Comparison of ENCODE assay signal across 8 cellular contexts in genomic region chr10:118341678-118342637, GRCh38. TPM values are rescaled to one million over a fixed set of nuclear protein-coding genes. Genes with fewer than 3 reads are reported as not detected.
A peak's percentile ranks its signal among the peaks of the same experiment; 100 is the strongest.
DNase-seq lines count a peak whose midpoint lies in the region; ATAC-seq, FAIRE-seq and TF ChIP-seq lines count a peak whose summit lies in the region.

FAM204A (minus strand) TSS chr10:118342324; CDS start chr10:118336415, 5,909 bp downstream.

- H3K36me3 ChIP-seq in OCI-LY3 (replicated peaks; ENCODE audit: low read depth, low read length), result no peaks in the 10 kb centered on the region
- H3K36me3 ChIP-seq in endothelial cell of umbilical vein (ENCODE audit: control insufficient read depth in 2 of 2, extremely low read depth in 1 of 2, insufficient read depth in 2 of 2, low read length in 2 of 2), result no peaks in the 10 kb centered on the region

- H4K20me1 ChIP-seq in OCI-LY3 (ENCODE audit: insufficient read depth, low read length), result no peaks in the 10 kb centered on the region
- H4K20me1 ChIP-seq in endothelial cell of umbilical vein (replicated peaks; ENCODE audit: control insufficient read depth, extremely low read depth, insufficient read depth, low read length), result no peaks in the 10 kb centered on the region

- H3K27me3 ChIP-seq in OCI-LY3 (ENCODE audit: low read depth, low read length) (no peaks in the 10 kb centered on the region), endothelial cell of umbilical vein (ENCODE audit: control insufficient read depth in 2 of 2, insufficient read depth in 2 of 2, low read length in 2 of 2) (peaks cover 0 to 2% of the 10 kb centered on the region in 2 experiments)

- H3K4me3 ChIP-seq in OCI-LY3 (ENCODE audit: low read length) (peak within 1 kb of the TSS; percentile 97), endothelial cell of umbilical vein (replicated peaks in 1 of 3; ENCODE audit: insufficient read depth in 1 of 3, low read depth in 1 of 3, low read length in 3 of 3) (peak within 1 kb of the TSS; percentile 72 to 95 (median 91))

- peaks cover 20% of the 10 kb centered on the region for H3K4me1 ChIP-seq in OCI-LY3 (ENCODE audit: low read length)
- H3K4me1 ChIP-seq in endothelial cell of umbilical vein (ENCODE audit: control insufficient read depth, extremely low read depth, insufficient read depth, low read length), result peaks cover 13% of the 10 kb centered on the region

- H3K4me2 ChIP-seq in OCI-LY3 (ENCODE audit: low read length), result peak within 1 kb of the TSS; percentile 74
- peak within 1 kb of the TSS; percentile 98 for H3K4me2 ChIP-seq in endothelial cell of umbilical vein (ENCODE audit: insufficient read depth, low read length)

- CTCF ChIA-PET in endothelial cell of umbilical vein (lab: Charles Lee), result no interaction called here

- dilution Hi-C loops in endothelial cell of umbilical vein (cut with MboI; ENCODE audit: extremely low pct_ligation_motif_present, low sequenced_read_pairs), result no loop called here

- H2AFZ ChIP-seq in OCI-LY3 (ENCODE audit: low read depth, low read length) (peak within 1 kb of the TSS; percentile 91), endothelial cell of umbilical vein (ENCODE audit: low read depth, low read length) (peak within 1 kb of the TSS; percentile 86)

- H3K79me2 ChIP-seq in OCI-LY3 (ENCODE audit: low read length), result peaks cover 34% of the 10 kb centered on the region
- peaks cover 43% of the 10 kb centered on the region for H3K79me2 ChIP-seq in endothelial cell of umbilical vein (ENCODE audit: control insufficient read depth, insufficient read depth, low read length)

- TF ChIP-seq CTCF in OCI-LY3 (IDR thresholded peaks at IDR 0.05; ENCODE audit: low read depth, low read length) (no peak), endothelial cell of umbilical vein (IDR thresholded peaks at IDR 0.05; ENCODE audit: extremely low read depth in 1 of 2, insufficient read depth in 1 of 2, low read depth in 1 of 2, low read length in 2 of 2) (no peak)

- peak within 1 kb of the TSS; percentile 46 for H3K27ac ChIP-seq in OCI-LY3 (ENCODE audit: low read length)
- peak within 1 kb of the TSS; percentile 11 for H3K27ac ChIP-seq in endothelial cell of umbilical vein (ENCODE audit: insufficient read depth, low read depth, low read length)

- TF ChIP-seq POLR2A in endothelial cell of umbilical vein (IDR thresholded peaks at IDR 0.05; ENCODE audit: low read depth, low read length), result peak; percentile 84

- POLR2A ChIA-PET in endothelial cell of umbilical vein (lab: Charles Lee), result no interaction called here

- FAIRE-seq in endothelial cell of umbilical vein (lab: Jason Lieb, UNC), result peak; percentile 94

- no peaks in the 10 kb centered on the region for H3K9me1 ChIP-seq in endothelial cell of umbilical vein (replicated peaks; ENCODE audit: control insufficient read depth, extremely low read depth, insufficient read depth, low read length)

- H3K9me3 ChIP-seq in OCI-LY3 (ENCODE audit: insufficient read depth, low read length), result no peaks in the 10 kb centered on the region
- H3K9me3 ChIP-seq in endothelial cell of umbilical vein (replicated peaks; ENCODE audit: control insufficient read depth, insufficient read depth, low read length), result no peaks in the 10 kb centered on the region

- BruUV-seq in endothelial cell of umbilical vein (replicated peaks; lab: Mats Ljungman, UMichigan), result no TSS peak

- DNase-seq in D341Med (ENCODE audit: low spot score), result peak; percentile 93
- peak; percentile 92 for DNase-seq in HuH-7 (ENCODE audit: low spot score)
- DNase-seq in activated CD8-positive, alpha-beta memory T cell treated with anti-CD3 and anti-CD28 coated beads, Interleukin-2, amount 50 U/mL, for 48 hours, result peak; percentile 95
- peak; percentile 96 for DNase-seq in endothelial cell of umbilical vein (ENCODE audit: low read depth, low spot score)
- peak; percentile 94 for DNase-seq in midbrain (lab: John Stamatoyannopoulos, UW)
- peak; percentile 92 to 93 for DNase-seq in stimulated activated CD8-positive, alpha-beta memory T cell treated with anti-CD3 and anti-CD28 coated beads, Interleukin-2, amount 100 ng/mL, for 1 hour (ENCODE audit: low read depth in 2 of 2)

- intact Hi-C loops in endothelial cell of umbilical vein (cut with micrococcal nuclease), result loop anchor here (5.0 to 10.0 kb wide), 4 partner anchors 80 to 805 kb away; partner anchors contain the start of genes CACUL1 and RAB11FIP2

- H3K9ac ChIP-seq in OCI-LY3 (ENCODE audit: low read length), result peak within 1 kb of the TSS; percentile 84
- H3K9ac ChIP-seq in endothelial cell of umbilical vein (replicated peaks; ENCODE audit: extremely low read depth, insufficient read depth, low read length), result peak within 1 kb of the TSS; percentile 58

- ATAC-seq in GM21515 (IDR thresholded peaks at IDR 0.05; ENCODE audit: unreplicated experiment), result peak; percentile 100

TF ChIP-seq in endothelial cell of umbilical vein, 7 proteins besides CTCF, POLR2A, EP300 and RAD21:
- TF ChIP-seq POLR2AphosphoS5 (IDR thresholded peaks at IDR 0.05; ENCODE audit: insufficient read depth, low read depth, low read length), result peak; percentile 75
- no peak for TF ChIP-seq GATA2 (IDR thresholded peaks at IDR 0.05; ENCODE audit: insufficient read depth, insufficient read length, low read depth, low read length)
- no peak for TF ChIP-seq JUN (IDR thresholded peaks at IDR 0.05; ENCODE audit: borderline replicate concordance, insufficient read depth, insufficient read length, low read depth)
- TF ChIP-seq MAX (IDR thresholded peaks at IDR 0.05; ENCODE audit: insufficient read depth, insufficient read length), result no peak
- TF ChIP-seq FOS (IDR thresholded peaks at IDR 0.05; ENCODE audit: borderline replicate concordance, insufficient read depth, low read length), result no peak
- no peak for TF ChIP-seq EZH2 (IDR thresholded peaks at IDR 0.05; ENCODE audit: borderline replicate concordance, low read depth, low read length, severe bottlenecking)
- TF ChIP-seq MYC (IDR thresholded peaks at IDR 0.05; ENCODE audit: low read depth, low read length), result no peak
TF ChIP-seq in endothelial cell of umbilical vein: peak in this region for 1.

RNA-seq across cellular contexts. Expression of gene FAM204A, which starts in this region (rescaled TPM):
- 68.7 and 73.7 TPM in 2 replicates for total RNA-seq in endothelial cell of umbilical vein
- polyA plus RNA-seq in endothelial cell of umbilical vein, result 8.3 and 11.1 TPM in 2 replicates
- 20.5 and 26.5 TPM in 2 replicates for polyA plus RNA-seq in endothelial cell of umbilical vein (2011; cell fraction: cytosol; rRNA removed)
- polyA plus RNA-seq in endothelial cell of umbilical vein (2011; cell fraction: nucleus; rRNA removed), result 18.7 and 22.4 TPM in 2 replicates
- 61.7 and 69.2 TPM in 2 replicates for polyA plus RNA-seq in endothelial cell of umbilical vein (2012)
- 24.2 and 25.0 TPM in 2 replicates for polyA minus RNA-seq in endothelial cell of umbilical vein
- 10.5 TPM for polyA minus RNA-seq in endothelial cell of umbilical vein (2011; cell fraction: cytosol; rRNA and poly(A)+ RNA removed)
- polyA minus RNA-seq in endothelial cell of umbilical vein (2011; cell fraction: nucleus; rRNA and poly(A)+ RNA removed), result 29.8 and 37.6 TPM in 2 replicates

Comparison
In these comparisons a context has a peak if more than half of its experiments do, and no peak if none do; other contexts are left out.
1. Peak in every context shown above with its lines: DNase-seq, ATAC-seq, H3K4me3 ChIP-seq and H3K27ac ChIP-seq.